In genomic region chr17:62967111-62967449, GRCh38 we compare ENCODE assay signal across 10 cellular contexts. TPM values are rescaled to one million over a fixed set of nuclear protein-coding genes. Genes with fewer than 3 reads are reported as not detected.
DNase-seq lines count a peak whose midpoint lies in the region; ATAC-seq and TF ChIP-seq lines count a peak whose summit lies in the region.
"Had no signal": no experiment of that assay in that cellular context is flagged by ENCODE, and none has a peak within 500 bp of the region (broad histone marks: within the 10 kb centered on the region; RNA-seq: fewer than 3 reads in every experiment).

No MANE protein-coding gene starts in this region.

- H3K9me3 Mint-ChIP-seq in nephron, result no peaks in the 10 kb centered on the region

- H3K27ac ChIP-seq in ectodermal cell (ENCODE audit: insufficient read depth, low read depth, low read length, poor library complexity, severe bottlenecking), result no peak overlapping the region

- no peaks in the 10 kb centered on the region for H3K9me3 ChIP-seq in MG63
- no peaks in the 10 kb centered on the region for H3K9me3 ChIP-seq in ectodermal cell (ENCODE audit: control insufficient read depth, low read length)

- no peak for DNase-seq in AG10803 (ENCODE audit: low read depth)
- no peak for DNase-seq in MG63
- no peak for DNase-seq in stimulated activated CD4-positive, alpha-beta T cell treated with anti-CD3 and anti-CD28 coated beads, Interleukin-4, amount 100 ng/mL, for 24 hours
- DNase-seq in effector CD8-positive, alpha-beta T cell (lab: John Stamatoyannopoulos, UW), result no peak
- no peak for DNase-seq in cerebellum (ENCODE audit: low spot score)
- DNase-seq: effector CD4-positive, alpha-beta T cell; MV-4-11 had no signal

- peaks cover 25% of the 10 kb centered on the region for H3K4me1 Mint-ChIP-seq in nephron

- WGBS in ectodermal cell, 2 experiments, result 6 to 10% methylated on average over 7 of the region's 7 CpGs

- H3K4me3 ChIP-seq in AG10803 (ENCODE audit: low read length) (peak overlapping the region; percentile 76), MG63 (peak overlapping the region; percentile 63), ectodermal cell (ENCODE audit: insufficient read depth, low read depth, low read length) (peak overlapping the region; percentile 72)

- H3K4me1 ChIP-seq in ectodermal cell (ENCODE audit: control insufficient read depth, insufficient read depth, low read length), result peaks cover 9% of the 10 kb centered on the region

- ATAC-seq in GM21381 (IDR thresholded peaks at IDR 0.05; ENCODE audit: unreplicated experiment), result no peak

- TF ChIP-seq CTCF in AG10803 (conservative IDR thresholded peaks at IDR 0.05; ENCODE audit: low read length) (no peak), nephron (IDR thresholded peaks at IDR 0.05; ENCODE audit: unreplicated experiment in 3 of 3) (no peak)

- peaks cover 5% of the 10 kb centered on the region for H3K36me3 Mint-ChIP-seq in nephron (ENCODE audit: low read depth)

- no peaks in the 10 kb centered on the region for H3K27me3 ChIP-seq in MG63
- H3K27me3 ChIP-seq in ectodermal cell (ENCODE audit: control insufficient read depth, insufficient read depth, low read length, poor library complexity, severe bottlenecking), result peaks cover 32% of the 10 kb centered on the region

- H3K27me3 Mint-ChIP-seq in nephron (ENCODE audit: low read depth), result no peaks in the 10 kb centered on the region

- H3K4me3 Mint-ChIP-seq in nephron, result peak overlapping the region; percentile 87 to 94 (median 91)

- peak overlapping the region; percentile 16 to 47 (median 32) for H3K27ac Mint-ChIP-seq in nephron

- H3K36me3 ChIP-seq in MG63 (no peaks in the 10 kb centered on the region), ectodermal cell (ENCODE audit: control insufficient read depth, insufficient read depth, low read length) (no peaks in the 10 kb centered on the region)

RNA-seq across cellular contexts. Expression of gene TANC2, which starts 1.0 kb away (rescaled TPM):
- total RNA-seq in MG63 (2014; rRNA removed; shearing (Covaris generic); ENCODE audit: low replicate concordance), result 1.8 and 6.5 TPM in 2 replicates
- polyA plus RNA-seq in ectodermal cell (2013, experiment 1 of 4), result 12.6 TPM
- polyA plus RNA-seq in ectodermal cell (2013, experiment 2 of 4), result 16.1 TPM
- 14.3 TPM for polyA plus RNA-seq in ectodermal cell (2013, experiment 3 of 4)
- polyA plus RNA-seq in ectodermal cell (2013, experiment 4 of 4), result 14.8 TPM
- 137 TPM for total RNA-seq in cerebellum

Comparison
In these comparisons a context has a peak if more than half of its experiments do, and no peak if none do; other contexts are left out.
1. RNA of gene TANC2, which starts 1.0 kb away (total RNA-seq): 137 TPM in cerebellum (single experiment); 1.8 to 6.5 TPM in MG63; every median in the first group is over 10 times any median in the second.
2. Peak in every context shown above with its lines, with median percentiles within 50 percentile points of each other: H3K4me3 ChIP-seq.